ENCODE assay signal across 19 cellular contexts in the genomic region with DNA sequence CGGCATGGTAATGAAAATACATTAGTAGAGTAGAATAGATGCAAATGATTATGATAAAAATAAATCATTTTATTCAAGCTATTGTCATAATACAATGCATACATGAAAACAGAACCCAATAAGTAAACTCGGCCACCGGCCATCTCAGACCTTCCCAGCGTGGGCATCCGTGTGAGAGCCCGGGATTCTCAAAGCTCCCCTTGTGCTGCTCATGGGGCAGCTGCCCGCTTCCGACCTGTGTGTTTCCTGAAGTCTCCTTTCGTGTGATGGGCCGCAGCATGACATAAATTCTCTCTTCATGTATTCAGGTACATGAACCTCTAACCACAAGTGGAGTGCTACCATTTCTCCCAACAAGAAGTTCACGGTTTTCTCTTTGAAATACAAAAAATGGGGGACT. TPM values are rescaled to one million over a fixed set of nuclear protein-coding genes. Genes with fewer than 3 reads are reported as not detected.
DNase-seq lines count a peak whose midpoint lies in the region; ATAC-seq and TF ChIP-seq lines count a peak whose summit lies in the region.
"Had no signal": no experiment of that assay in that cellular context is flagged by ENCODE, and none has a peak within 500 bp of the region (broad histone marks: within the 10 kb centered on the region; RNA-seq: fewer than 3 reads in every experiment).

No MANE protein-coding gene starts in this region.

- H3K27ac Mint-ChIP-seq in central memory CD8-positive, alpha-beta T cell (ENCODE audit: low read depth): no peak overlapping the region
- H3K27ac Mint-ChIP-seq in activated CD8-positive, alpha-beta T cell treated with anti-CD3 and anti-CD28 coated beads, Interleukin-2, amount 10 ng/mL, durations not matched to agents 7 days and 5 days: no peak overlapping the region
- H3K27ac Mint-ChIP-seq: CD14-positive monocyte; CD4-positive, alpha-beta memory T cell; CD4-positive, CD25-positive, alpha-beta regulatory T cell; CD8-positive, alpha-beta memory T cell had no signal

- intact Hi-C loops in left ventricle myocardium inferior (cut with micrococcal nuclease): no loop called here

- H3K36me3 ChIP-seq in right atrium auricular region: no peaks in the 10 kb centered on the region
- H3K36me3 ChIP-seq in left ventricle myocardium inferior: no peaks in the 10 kb centered on the region
- H3K36me3 ChIP-seq: BE2C, BLaER1 had no signal

- H3K27ac ChIP-seq in right atrium auricular region (no peak overlapping the region), left ventricle myocardium inferior (replicated peaks) (no peak overlapping the region)
- H3K27ac ChIP-seq: BLaER1 had no signal

- CTCF ChIA-PET in activated CD8-positive, alpha-beta T cell treated with anti-CD3 and anti-CD28 coated beads, Interleukin-2, amount 10 ng/mL, durations not matched to agents 7 days and 5 days (lab: Charles Lee): interaction anchor here (4.2 kb wide), 1 partner anchor 10 kb away, joined by 13 read pairs; no protein-coding TSS in a partner anchor

- H3K4me1 ChIP-seq in right atrium auricular region (peaks cover 0 to 9% of the 10 kb centered on the region in 2 donors), left ventricle myocardium inferior (peaks cover 15% of the 10 kb centered on the region)
- H3K4me1 ChIP-seq: BE2C had no signal

- no peaks in the 10 kb centered on the region for H3K9me3 Mint-ChIP-seq in central memory CD8-positive, alpha-beta T cell
- H3K9me3 Mint-ChIP-seq in activated CD8-positive, alpha-beta T cell treated with anti-CD3 and anti-CD28 coated beads, Interleukin-2, amount 10 ng/mL, durations not matched to agents 7 days and 5 days (ENCODE audit: insufficient read depth): no peaks in the 10 kb centered on the region
- H3K9me3 Mint-ChIP-seq: CD4-positive, alpha-beta memory T cell; CD8-positive, alpha-beta memory T cell had no signal

- POLR2A ChIA-PET in activated CD8-positive, alpha-beta T cell treated with anti-CD3 and anti-CD28 coated beads, Interleukin-2, amount 10 ng/mL, durations not matched to agents 7 days and 5 days (lab: Charles Lee): no interaction called here

- DNase-seq in right atrium auricular region (ENCODE audit: low spot score) (peak; percentile 52), left ventricle myocardium inferior (no peak), ureter (ENCODE audit: low spot score) (peak; percentile 29), NCI-H226 (no peak)
- DNase-seq in central memory CD8-positive, alpha-beta T cell (ENCODE audit: low spot score in 2 of 2): no peak
- no peak for DNase-seq in activated CD8-positive, alpha-beta T cell treated with anti-CD3 and anti-CD28 coated beads, Interleukin-2, amount 10 ng/mL, durations not matched to agents 7 days and 5 days
- DNase-seq: 8988T; ACHN; BE2C; C1 segment of cervical spinal cord; CD4-positive, alpha-beta memory T cell; CD4-positive, CD25-positive, alpha-beta regulatory T cell; CD8-positive, alpha-beta memory T cell; COR-L47; DMS79 treated with DMSO at 0.1 percent for 48 hours; GF-D8 had no signal

- H3K4me3 ChIP-seq in right atrium auricular region (no peak overlapping the region), left ventricle myocardium inferior (no peak overlapping the region)
- H3K4me3 ChIP-seq: BLaER1 had no signal

- peaks cover 11% of the 10 kb centered on the region for H3K27me3 Mint-ChIP-seq in central memory CD8-positive, alpha-beta T cell
- peaks cover 3% of the 10 kb centered on the region for H3K27me3 Mint-ChIP-seq in activated CD8-positive, alpha-beta T cell treated with anti-CD3 and anti-CD28 coated beads, Interleukin-2, amount 10 ng/mL, durations not matched to agents 7 days and 5 days (ENCODE audit: low read depth)

- ATAC-seq in central memory CD8-positive, alpha-beta T cell (replicated peaks; ENCODE audit: extremely low read depth, poor library complexity, severe bottlenecking): no peak
- no peak for ATAC-seq in activated CD8-positive, alpha-beta T cell treated with anti-CD3 and anti-CD28 coated beads, Interleukin-2, amount 10 ng/mL, durations not matched to agents 7 days and 5 days

- no peak for TF ChIP-seq CTCF in right atrium auricular region (IDR thresholded peaks at IDR 0.05)
- TF ChIP-seq CTCF in left ventricle myocardium inferior (IDR thresholded peaks at IDR 0.05; ENCODE audit: borderline replicate concordance): no peak

- H3K9me3 ChIP-seq in right atrium auricular region: no peaks in the 10 kb centered on the region
- no peaks in the 10 kb centered on the region for H3K9me3 ChIP-seq in left ventricle myocardium inferior (replicated peaks)
- H3K9me3 ChIP-seq: BE2C, BLaER1 had no signal

- H3K4me3 Mint-ChIP-seq in central memory CD8-positive, alpha-beta T cell: peak overlapping the region; percentile 36
- no peak overlapping the region for H3K4me3 Mint-ChIP-seq in activated CD8-positive, alpha-beta T cell treated with anti-CD3 and anti-CD28 coated beads, Interleukin-2, amount 10 ng/mL, durations not matched to agents 7 days and 5 days
- H3K4me3 Mint-ChIP-seq: CD14-positive monocyte; CD4-positive, alpha-beta memory T cell; CD4-positive, CD25-positive, alpha-beta regulatory T cell had no signal

- no peaks in the 10 kb centered on the region for H3K27me3 ChIP-seq in right atrium auricular region
- no peaks in the 10 kb centered on the region for H3K27me3 ChIP-seq in left ventricle myocardium inferior (ENCODE audit: low read depth)
- H3K27me3 ChIP-seq: BE2C, BLaER1 had no signal

- H3K36me3 Mint-ChIP-seq in central memory CD8-positive, alpha-beta T cell (ENCODE audit: insufficient read depth): no peaks in the 10 kb centered on the region
- no peaks in the 10 kb centered on the region for H3K36me3 Mint-ChIP-seq in activated CD8-positive, alpha-beta T cell treated with anti-CD3 and anti-CD28 coated beads, Interleukin-2, amount 10 ng/mL, durations not matched to agents 7 days and 5 days (ENCODE audit: low read depth)
- H3K36me3 Mint-ChIP-seq: CD14-positive monocyte; CD4-positive, alpha-beta memory T cell; CD4-positive, CD25-positive, alpha-beta regulatory T cell; CD8-positive, alpha-beta memory T cell had no signal

- peaks cover 6% of the 10 kb centered on the region for H3K4me1 Mint-ChIP-seq in central memory CD8-positive, alpha-beta T cell
- H3K4me1 Mint-ChIP-seq in activated CD8-positive, alpha-beta T cell treated with anti-CD3 and anti-CD28 coated beads, Interleukin-2, amount 10 ng/mL, durations not matched to agents 7 days and 5 days (ENCODE audit: low read depth): peaks cover 18% of the 10 kb centered on the region

RNA-seq across cellular contexts. Expression of a gene that starts 13.5 kb away (rescaled TPM):
- 10 to 100 TPM; 31.2 to 62.6 TPM for total RNA-seq in right atrium auricular region
- total RNA-seq in left ventricle myocardium inferior: 71.0 TPM
- total RNA-seq in ureter: 344 TPM
- 100 to 1,000 TPM; 131 to 144 TPM for total RNA-seq in activated CD8-positive, alpha-beta T cell treated with anti-CD3 and anti-CD28 coated beads, Interleukin-2, amount 10 ng/mL, durations not matched to agents 7 days and 5 days

RNA-seq across cellular contexts. Expression of a gene that starts 25.6 kb away (rescaled TPM):
- total RNA-seq in right atrium auricular region (1 to 10 TPM in 1 of 2 donors, not detected in 1; 2.6 TPM), left ventricle myocardium inferior (6.4 TPM), ureter (not detected)
- total RNA-seq in activated CD8-positive, alpha-beta T cell treated with anti-CD3 and anti-CD28 coated beads, Interleukin-2, amount 10 ng/mL, durations not matched to agents 7 days and 5 days: not detected
- total RNA-seq: A673; CD4-positive, alpha-beta memory T cell; CD4-positive, CD25-positive, alpha-beta regulatory T cell; CD8-positive, alpha-beta memory T cell had no signal

RNA-seq across cellular contexts. Expression of a gene that starts 51.6 kb away (rescaled TPM):
- total RNA-seq in right atrium auricular region (not detected), left ventricle myocardium inferior (not detected), ureter (0.31 TPM)
- not detected for total RNA-seq in activated CD8-positive, alpha-beta T cell treated with anti-CD3 and anti-CD28 coated beads, Interleukin-2, amount 10 ng/mL, durations not matched to agents 7 days and 5 days
- total RNA-seq: A673; CD4-positive, alpha-beta memory T cell had no signal

Comparison
In these comparisons a context has a peak if more than half of its experiments do, and no peak if none do; other contexts are left out.
1. DNase-seq: peak in right atrium auricular region (single experiment) and ureter (single experiment); none in left ventricle myocardium inferior (single experiment), central memory CD8-positive, alpha-beta T cell (0 of 2), activated CD8-positive, alpha-beta T cell treated with anti-CD3 and anti-CD28 coated beads, Interleukin-2, amount 10 ng/mL, durations not matched to agents 7 days and 5 days (single experiment) and NCI-H226 (single experiment).